ENCODE assay signal across 13 cellular contexts in the genomic region with DNA sequence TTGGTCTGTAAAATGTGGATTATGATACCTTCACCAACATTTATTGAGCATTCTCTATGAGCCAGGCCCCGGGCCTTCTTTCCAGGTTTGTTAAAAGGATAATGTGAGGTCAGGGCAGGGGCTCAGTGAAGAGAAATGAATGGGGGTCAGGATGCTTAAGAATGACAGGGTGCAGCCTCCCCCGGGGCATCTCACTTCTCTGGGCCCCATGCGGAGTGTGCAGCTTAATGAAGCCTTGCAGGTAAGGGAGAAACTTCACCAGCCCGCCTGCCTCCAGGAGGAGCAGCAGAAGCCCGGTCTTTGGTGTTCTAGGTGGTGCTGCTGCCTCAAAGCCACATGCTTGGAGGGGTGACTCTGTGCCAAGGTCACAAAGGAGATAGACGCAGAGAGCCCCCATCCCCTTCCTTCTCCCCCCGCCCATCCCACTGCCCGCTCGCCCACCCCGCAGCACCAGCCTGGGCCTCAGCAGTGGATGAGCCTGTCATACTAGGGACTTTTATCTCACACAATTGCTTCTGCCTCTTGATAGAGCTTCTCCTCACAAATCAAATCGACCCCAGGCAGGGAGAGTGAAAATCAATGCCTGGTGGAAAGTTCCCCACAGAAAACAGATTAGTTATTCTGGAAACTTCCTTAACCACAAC.
DNase-seq lines count a peak whose midpoint lies in the region; TF ChIP-seq lines count a peak whose summit lies in the region.
"Had no signal": no experiment of that assay in that cellular context is flagged by ENCODE, and none has a peak within 500 bp of the region (broad histone marks: within the 10 kb centered on the region; RNA-seq: fewer than 3 reads in every experiment).

No MANE protein-coding gene starts in this region.

- H3K36me3 ChIP-seq in endodermal cell (ENCODE audit: control insufficient read depth, insufficient read depth, low read length) (no peaks in the 10 kb centered on the region), sigmoid colon (no peaks in the 10 kb centered on the region)

- CTCF ChIA-PET in activated naive CD4-positive, alpha-beta T cell treated with anti-CD3 and anti-CD28 coated beads, Interleukin-2, amount 10 ng/mL, durations not matched to agents 7 days and 5 days (lab: Charles Lee), result no interaction called here

- H3K4me1 ChIP-seq in endodermal cell (ENCODE audit: control insufficient read depth, insufficient read depth, low read length), result no peaks in the 10 kb centered on the region
- H3K4me1 ChIP-seq in sigmoid colon, result no peaks in the 10 kb centered on the region

- DNase-seq in activated naive CD4-positive, alpha-beta T cell treated with anti-CD3 and anti-CD28 coated beads, Interleukin-2, amount 10 ng/mL, durations not matched to agents 7 days and 5 days, result peak; percentile 14
- no peak for DNase-seq in activated naive CD4-positive, alpha-beta T cell treated with anti-CD3 and anti-CD28 coated beads, Interleukin-2, amount 50 U/mL, for 16 hours
- DNase-seq in CD14-positive monocyte (ENCODE audit: low spot score) (peak; percentile 18), endodermal cell (peak; percentile 48), sigmoid colon (peak; percentile 30), middle frontal gyrus (ENCODE audit: extremely low spot score, low spot score) (no peak), DMS79 treated with DMSO at 0.1 percent for 48 hours (lab: John Stamatoyannopoulos, UW) (no peak)
- DNase-seq: C1 segment of cervical spinal cord, DND-41, HFFc6, KG1, NCI-H1105 treated with DMSO at 0.1 percent for 48 hours, NCI-H1694 treated with DMSO at 0.1 percent for 48 hours had no signal

- no peak overlapping the region for H3K4me3 ChIP-seq in endodermal cell (ENCODE audit: low read length)
- H3K4me3 ChIP-seq in sigmoid colon, result no peak overlapping the region

- no peaks in the 10 kb centered on the region for H3K36me3 Mint-ChIP-seq in activated naive CD4-positive, alpha-beta T cell treated with anti-CD3 and anti-CD28 coated beads, Interleukin-2, amount 10 ng/mL, durations not matched to agents 7 days and 5 days
- H3K36me3 Mint-ChIP-seq in CD14-positive monocyte (no peaks in the 10 kb centered on the region), endodermal cell (ENCODE audit: low read depth) (no peaks in the 10 kb centered on the region)

- no peak overlapping the region for H3K4me3 Mint-ChIP-seq in activated naive CD4-positive, alpha-beta T cell treated with anti-CD3 and anti-CD28 coated beads, Interleukin-2, amount 10 ng/mL, durations not matched to agents 7 days and 5 days
- H3K4me3 Mint-ChIP-seq in CD14-positive monocyte (no peak overlapping the region), endodermal cell (no peak overlapping the region)
- H3K4me3 Mint-ChIP-seq: HFFc6 had no signal

- H3K9ac ChIP-seq in endodermal cell (ENCODE audit: extremely low read depth, low read length, poor library complexity, severe bottlenecking), result no peak overlapping the region

- intact Hi-C loops in CD14-positive monocyte (cut with micrococcal nuclease) (no loop called here), sigmoid colon (cut with DNase I) (no loop called here)

- TF ChIP-seq CTCF in CD14-positive monocyte (IDR thresholded peaks at IDR 0.05), result no peak
- no peak for TF ChIP-seq CTCF in endodermal cell (conservative IDR thresholded peaks at IDR 0.05)
- TF ChIP-seq CTCF in sigmoid colon (IDR thresholded peaks at IDR 0.05), result no peak

- H3K4me1 Mint-ChIP-seq in activated naive CD4-positive, alpha-beta T cell treated with anti-CD3 and anti-CD28 coated beads, Interleukin-2, amount 10 ng/mL, durations not matched to agents 7 days and 5 days, result no peaks in the 10 kb centered on the region
- H3K4me1 Mint-ChIP-seq in CD14-positive monocyte (no peaks in the 10 kb centered on the region), endodermal cell (peaks cover 5% of the 10 kb centered on the region)

- WGBS in endodermal cell (ENCODE audit: insufficient coverage in 1 of 2, insufficient read length in 1 of 2), 2 experiments, result 87 to 93% methylated on average over 4 to 11 of the region's 11 CpGs
- 86 to 94% methylated on average over 11 of the region's 11 CpGs for WGBS in sigmoid colon, 2 donors

- H3K9me3 Mint-ChIP-seq in activated naive CD4-positive, alpha-beta T cell treated with anti-CD3 and anti-CD28 coated beads, Interleukin-2, amount 10 ng/mL, durations not matched to agents 7 days and 5 days, result no peaks in the 10 kb centered on the region
- H3K9me3 Mint-ChIP-seq in CD14-positive monocyte (peaks cover 0 to 2% (median 0%) of the 10 kb centered on the region in 7 donors), endodermal cell (no peaks in the 10 kb centered on the region)
- H3K9me3 Mint-ChIP-seq: HFFc6 had no signal

- H3K9me3 ChIP-seq in endodermal cell (ENCODE audit: control insufficient read depth, low read length) (no peaks in the 10 kb centered on the region), sigmoid colon (no peaks in the 10 kb centered on the region)

- TF ChIP-seq EP300 in sigmoid colon (IDR thresholded peaks at IDR 0.05), result no peak

- H3K27me3 ChIP-seq in endodermal cell (ENCODE audit: control insufficient read depth, insufficient read depth, low read length, poor library complexity, severe bottlenecking) (no peaks in the 10 kb centered on the region), sigmoid colon (no peaks in the 10 kb centered on the region)

- no peak for TF ChIP-seq POLR2A in sigmoid colon (IDR thresholded peaks at IDR 0.05)

- H3K27ac ChIP-seq in endodermal cell (ENCODE audit: low read depth, low read length), result no peak overlapping the region
- H3K27ac ChIP-seq in sigmoid colon, result no peak overlapping the region

- H3K27me3 Mint-ChIP-seq in activated naive CD4-positive, alpha-beta T cell treated with anti-CD3 and anti-CD28 coated beads, Interleukin-2, amount 10 ng/mL, durations not matched to agents 7 days and 5 days, result no peaks in the 10 kb centered on the region
- H3K27me3 Mint-ChIP-seq in CD14-positive monocyte (ENCODE audit: low read depth in 3 of 3) (peaks cover 0 to 2% (median under 1%) of the 10 kb centered on the region in 3 donors), endodermal cell (ENCODE audit: insufficient read depth) (peaks cover 2% of the 10 kb centered on the region)

- H3K27ac Mint-ChIP-seq in activated naive CD4-positive, alpha-beta T cell treated with anti-CD3 and anti-CD28 coated beads, Interleukin-2, amount 10 ng/mL, durations not matched to agents 7 days and 5 days, result no peak overlapping the region
- H3K27ac Mint-ChIP-seq in CD14-positive monocyte (no peak overlapping the region), endodermal cell (no peak overlapping the region)
- H3K27ac Mint-ChIP-seq: HFFc6 had no signal

Comparison
In these comparisons a context has a peak if more than half of its experiments do, and no peak if none do; other contexts are left out.
1. DNase-seq: peak in activated naive CD4-positive, alpha-beta T cell treated with anti-CD3 and anti-CD28 coated beads, Interleukin-2, amount 10 ng/mL, durations not matched to agents 7 days and 5 days (single experiment), CD14-positive monocyte (single experiment), endodermal cell (single experiment) and sigmoid colon (single experiment); none in activated naive CD4-positive, alpha-beta T cell treated with anti-CD3 and anti-CD28 coated beads, Interleukin-2, amount 50 U/mL, for 16 hours (single experiment), middle frontal gyrus (single experiment) and DMS79 treated with DMSO at 0.1 percent for 48 hours (single experiment).